16 cellular contexts compared by ENCODE assay signal in the genomic region with DNA sequence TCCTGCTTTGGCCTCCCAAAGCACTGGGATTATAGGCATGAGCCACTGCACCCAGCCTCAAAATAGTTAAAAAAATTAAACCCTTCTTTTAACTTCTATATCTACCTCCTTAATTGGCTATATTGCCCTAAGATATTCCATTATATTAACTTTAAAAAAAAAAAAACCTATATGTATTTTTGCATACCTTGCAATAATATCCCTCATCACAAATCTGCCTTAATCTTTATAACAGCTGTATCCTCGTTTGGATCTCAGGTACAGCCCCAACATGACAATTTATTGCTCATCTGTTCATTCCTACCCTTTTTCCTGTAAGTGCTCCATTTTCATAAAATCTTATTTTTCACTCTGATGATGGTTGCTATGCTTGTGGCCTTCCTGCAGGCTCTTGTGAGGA. TPM values are rescaled to one million over a fixed set of nuclear protein-coding genes. Genes with fewer than 3 reads are reported as not detected.
"Had no signal": no experiment of that assay in that cellular context is flagged by ENCODE, and none has a peak within 500 bp of the region (broad histone marks: within the 10 kb centered on the region; RNA-seq: fewer than 3 reads in every experiment).

No MANE protein-coding gene starts in this region.

- H3K27ac ChIP-seq: epithelial cell of prostate, right atrium auricular region, testis, upper lobe of left lung had no signal

- FAIRE-seq: small intestine had no signal

- H3K4me3 ChIP-seq: right atrium auricular region, stomach, testis, upper lobe of left lung had no signal

- H3K27me3 ChIP-seq: right atrium auricular region, stomach, testis, upper lobe of left lung had no signal

- DNase-seq: activated B cell treated with CpG ODN at 0.5 μM for 24 hours; activated CD4-positive, alpha-beta T cell treated with anti-CD3 and anti-CD28 coated beads, Interleukin-2, amount 50 U/mL, for 1 hour; activated naive CD8-positive, alpha-beta T cell treated with anti-CD3 and anti-CD28 coated beads, Interleukin-2, amount 10 ng/mL, durations not matched to agents 7 days and 5 days; aorta; effector memory CD8-positive, alpha-beta T cell; SHP77 treated with DMSO at 0.1 percent for 48 hours; small intestine; stimulated activated CD4-positive, alpha-beta T cell treated with anti-CD3 and anti-CD28 coated beads, Interleukin-4, amount 100 ng/mL, for 24 hours; stomach; T-helper 2 cell; upper lobe of left lung had no signal

- H3K4me1 Mint-ChIP-seq: activated B cell treated with CpG ODN at 0.5 μM for 24 hours, nephron had no signal

- H3K4me1 ChIP-seq: right atrium auricular region, testis, upper lobe of left lung had no signal

- H3K9me3 ChIP-seq: right atrium auricular region, stomach, testis, upper lobe of left lung had no signal

- H3K27ac Mint-ChIP-seq: activated B cell treated with CpG ODN at 0.5 μM for 24 hours; dendritic cell treated with granulocyte-macrophage colony-stimulating factor and Interleukin-4, amounts not matched to agents 40 ng/mL and 50 ng/mL, for 4 days; nephron had no signal

- H3K9me3 Mint-ChIP-seq: activated B cell treated with CpG ODN at 0.5 μM for 24 hours; activated naive CD8-positive, alpha-beta T cell treated with anti-CD3 and anti-CD28 coated beads, Interleukin-2, amount 10 ng/mL, durations not matched to agents 7 days and 5 days; dendritic cell treated with granulocyte-macrophage colony-stimulating factor and Interleukin-4, amounts not matched to agents 40 ng/mL and 50 ng/mL, for 4 days; effector memory CD8-positive, alpha-beta T cell; nephron had no signal

- ATAC-seq: effector memory CD8-positive, alpha-beta T cell had no signal

- H3K27me3 Mint-ChIP-seq: activated B cell treated with CpG ODN at 0.5 μM for 24 hours; activated naive CD8-positive, alpha-beta T cell treated with anti-CD3 and anti-CD28 coated beads, Interleukin-2, amount 10 ng/mL, durations not matched to agents 7 days and 5 days; dendritic cell treated with granulocyte-macrophage colony-stimulating factor and Interleukin-4, amounts not matched to agents 40 ng/mL and 50 ng/mL, for 4 days; effector memory CD8-positive, alpha-beta T cell had no signal

- H3K4me3 Mint-ChIP-seq: activated B cell treated with CpG ODN at 0.5 μM for 24 hours; activated naive CD8-positive, alpha-beta T cell treated with anti-CD3 and anti-CD28 coated beads, Interleukin-2, amount 10 ng/mL, durations not matched to agents 7 days and 5 days; dendritic cell treated with granulocyte-macrophage colony-stimulating factor and Interleukin-4, amounts not matched to agents 40 ng/mL and 50 ng/mL, for 4 days; effector memory CD8-positive, alpha-beta T cell; nephron had no signal

RNA-seq across cellular contexts. Expression of gene PCDH12, which starts 42.2 kb away (rescaled TPM):
- total RNA-seq: activated B cell treated with CpG ODN at 0.5 μM for 24 hours had no signal
